In genomic region chr5:150700600-150701377, GRCh38 we compare ENCODE assay signal across 8 cellular contexts. TPM values are rescaled to one million over a fixed set of nuclear protein-coding genes. Genes with fewer than 3 reads are reported as not detected.
DNase-seq lines count a peak whose midpoint lies in the region; ATAC-seq and TF ChIP-seq lines count a peak whose summit lies in the region.

Gene RBM22, minus strand, starts transcription at chr5:150701062. Its CDS starts 77 bp downstream, at chr5:150700985.

- DNase-seq in NCI-H1436 (lab: John Stamatoyannopoulos, UW) (peak; percentile 89), T follicular helper cell (ENCODE audit: low read depth) (peak; percentile 90), amniotic epithelial cell (ENCODE audit: low read depth) (peak; percentile 81), left cardiac atrium (peak; percentile 95), progenitor cell of endocrine pancreas (ENCODE audit: low spot score, unreplicated experiment) (peak; percentile 71)

- no peak within 1 kb of the TSS for H3K4me3 Mint-ChIP-seq in progenitor cell of endocrine pancreas (ENCODE audit: low read depth)

- under 1% methylated on average over 59 of the region's 59 CpGs for WGBS in urinary bladder

- H3K27ac Mint-ChIP-seq in progenitor cell of endocrine pancreas, result no peak within 1 kb of the TSS

- ATAC-seq in HG02763 (IDR thresholded peaks at IDR 0.05; ENCODE audit: unreplicated experiment) (peak; percentile 98), left cardiac atrium (peak; percentile 99 to 100)

- H3K27me3 Mint-ChIP-seq in progenitor cell of endocrine pancreas, result no peaks in the 10 kb centered on the region

- peaks cover 1% of the 10 kb centered on the region for H3K4me1 ChIP-seq in urinary bladder (ENCODE audit: insufficient read depth)

- peak; percentile 64 for TF ChIP-seq CTCF in GM12875 (IDR thresholded peaks at IDR 0.05; ENCODE audit: borderline replicate concordance, insufficient read depth, low read depth, low read length)
- TF ChIP-seq CTCF in progenitor cell of endocrine pancreas (IDR thresholded peaks at IDR 0.05; ENCODE audit: unreplicated experiment), result peak; percentile 62

- H3K9me3 Mint-ChIP-seq in progenitor cell of endocrine pancreas (ENCODE audit: low read depth), result no peaks in the 10 kb centered on the region

- H3K27ac ChIP-seq in urinary bladder (ENCODE audit: low read depth), result peak within 1 kb of the TSS; percentile 98

- H3K4me3 ChIP-seq in GM12875 (ENCODE audit: low read depth, low read length) (peak within 1 kb of the TSS; percentile 85), urinary bladder (ENCODE audit: low read depth, low read length) (peak within 1 kb of the TSS; percentile 95)

- H3K36me3 ChIP-seq in urinary bladder (ENCODE audit: insufficient read depth), result peaks cover 5% of the 10 kb centered on the region

- peaks cover 9% of the 10 kb centered on the region for H3K36me3 Mint-ChIP-seq in progenitor cell of endocrine pancreas (ENCODE audit: insufficient read depth)

- intact Hi-C loops in left cardiac atrium (cut with DNase I), result loop anchor here in 1 of 2 donors (10.0 kb wide), 1 partner anchor 246 kb away; no protein-coding TSS in a partner anchor

- no peaks in the 10 kb centered on the region for H3K4me1 Mint-ChIP-seq in progenitor cell of endocrine pancreas (ENCODE audit: low read depth)

RNA-seq across cellular contexts. Expression of gene RBM22, which starts in this region (rescaled TPM):
- total RNA-seq in left cardiac atrium, result 10 to 100 TPM; 27.2 to 28.2 TPM
- 58.1 and 59.1 TPM in 2 replicates for total RNA-seq in progenitor cell of endocrine pancreas
- total RNA-seq in urinary bladder, result 31.1 TPM
- polyA plus RNA-seq in urinary bladder, result 28.3 TPM

Comparison
In these comparisons a context has a peak if more than half of its experiments do, and no peak if none do; other contexts are left out.
1. Peak in every context shown above with its lines: DNase-seq, ATAC-seq, H3K4me3 ChIP-seq and H3K27ac ChIP-seq.